24 cellular contexts compared by ENCODE assay signal in genomic region chr17:49621946-49622529, GRCh38. TPM values are rescaled to one million over a fixed set of nuclear protein-coding genes. Genes with fewer than 3 reads are reported as not detected.
A peak's percentile ranks its signal among the peaks of the same experiment; 100 is the strongest.
DNase-seq lines count a peak whose midpoint lies in the region; ATAC-seq and TF ChIP-seq lines count a peak whose summit lies in the region.
"Had no signal": no experiment of that assay in that cellular context is flagged by ENCODE, and none has a peak within 500 bp of the region (broad histone marks: within the 10 kb centered on the region; RNA-seq: fewer than 3 reads in every experiment).

No MANE protein-coding gene starts in this region.

- DNase-seq in activated CD4-positive, alpha-beta T cell treated with anti-CD3 and anti-CD28 coated beads, Interleukin-2, amount 10 ng/mL, durations not matched to agents 7 days and 5 days, result no peak
- DNase-seq in activated CD4-positive, alpha-beta T cell treated with anti-CD3 and anti-CD28 coated beads, Interleukin-2, amount 50 U/mL, for 48 hours, result no peak
- DNase-seq in coronary artery (ENCODE audit: low spot score), result no peak
- no peak for DNase-seq in stimulated activated CD4-positive, alpha-beta T cell treated with anti-CD3 and anti-CD28 coated beads, Interleukin-4, amount 100 ng/mL, for 4 hours
- DNase-seq: activated naive CD4-positive, alpha-beta T cell treated with anti-CD3 and anti-CD28 coated beads, Interleukin-2, amount 50 U/mL, for 16 hours; activated T-cell treated with anti-CD3 and anti-CD28 coated beads, Interleukin-2, amount 50 U/mL, for 1 hour; glutamatergic neuron; GM23248; mesendoderm; NCI-H1105; NCI-H2029 treated with DMSO at 0.1 percent for 48 hours; NCI-H345; NCI-H82; pancreas; right lobe of liver; substantia nigra; SW 1271 had no signal

- H3K27me3 ChIP-seq in neutrophil, result no peaks in the 10 kb centered on the region
- H3K27me3 ChIP-seq: pancreas, right lobe of liver, vagina had no signal

- CTCF ChIA-PET in activated CD4-positive, alpha-beta T cell treated with anti-CD3 and anti-CD28 coated beads, Interleukin-2, amount 10 ng/mL, durations not matched to agents 7 days and 5 days (lab: Charles Lee), result interaction anchor here (0.6 kb wide), 1 partner anchor 307 kb away, joined by 3 read pairs; no protein-coding TSS in a partner anchor
- CTCF ChIA-PET in HEK293 (lab: Yijun Ruan, JAX), result interaction anchor here (0.5 kb wide), 1 partner anchor 11 kb away, joined by 5 read pairs; no protein-coding TSS in a partner anchor

- POLR2A ChIA-PET in activated CD4-positive, alpha-beta T cell treated with anti-CD3 and anti-CD28 coated beads, Interleukin-2, amount 10 ng/mL, durations not matched to agents 7 days and 5 days (lab: Charles Lee), result no interaction called here
- POLR2A ChIA-PET in HEK293 (lab: Yijun Ruan, JAX), result no interaction called here

- H3K4me3 Mint-ChIP-seq in activated CD4-positive, alpha-beta T cell treated with anti-CD3 and anti-CD28 coated beads, Interleukin-2, amount 10 ng/mL, durations not matched to agents 7 days and 5 days, result no peak overlapping the region
- H3K4me3 Mint-ChIP-seq: natural killer cell treated with Interleukin-12 subunit alpha and Interleukin-12 subunit beta and Interleukin-15 and Interleukin-18, amount 100 ng/mL, for 72 hours had no signal

- H3K27ac ChIP-seq in HEK293 (ENCODE audit: extremely low read depth, low read depth, low read length) (no peak overlapping the region), coronary artery (peak overlapping the region; percentile 56 to 67), neutrophil (peak overlapping the region; percentile 55)
- H3K27ac ChIP-seq: GM23248, pancreas, right lobe of liver, vagina had no signal

- H3K36me3 Mint-ChIP-seq in activated CD4-positive, alpha-beta T cell treated with anti-CD3 and anti-CD28 coated beads, Interleukin-2, amount 10 ng/mL, durations not matched to agents 7 days and 5 days (ENCODE audit: low read depth), result peaks cover 36% of the 10 kb centered on the region

- H3K9me3 ChIP-seq in HEK293 (ENCODE audit: control insufficient read depth, insufficient read depth, low read depth, low read length), result no peaks in the 10 kb centered on the region
- H3K9me3 ChIP-seq in neutrophil, result no peaks in the 10 kb centered on the region
- H3K9me3 ChIP-seq: pancreas, right lobe of liver, vagina had no signal

- TF ChIP-seq CTCF in HEK293 (tag by site-specific recombination; IDR thresholded peaks at IDR 0.05) (no peak), coronary artery (IDR thresholded peaks at IDR 0.05) (no peak), neutrophil (IDR thresholded peaks at IDR 0.05) (no peak)

- peaks cover 35% of the 10 kb centered on the region for H3K4me1 Mint-ChIP-seq in activated CD4-positive, alpha-beta T cell treated with anti-CD3 and anti-CD28 coated beads, Interleukin-2, amount 10 ng/mL, durations not matched to agents 7 days and 5 days

- peaks cover 31 to 48% of the 10 kb centered on the region in 2 experiments for H3K36me3 ChIP-seq in HEK293 (ENCODE audit: control insufficient read depth in 2 of 2, insufficient read depth in 1 of 2, low read length in 2 of 2)
- H3K36me3 ChIP-seq in neutrophil, result peaks cover 53% of the 10 kb centered on the region

- H3K9me3 Mint-ChIP-seq in activated CD4-positive, alpha-beta T cell treated with anti-CD3 and anti-CD28 coated beads, Interleukin-2, amount 10 ng/mL, durations not matched to agents 7 days and 5 days, result no peaks in the 10 kb centered on the region
- H3K9me3 Mint-ChIP-seq: natural killer cell treated with Interleukin-12 subunit alpha and Interleukin-12 subunit beta and Interleukin-15 and Interleukin-18, amount 100 ng/mL, for 72 hours had no signal

- H3K4me3 ChIP-seq in HEK293 (ENCODE audit: low read depth, low read length) (no peak overlapping the region), coronary artery (no peak overlapping the region), neutrophil (ENCODE audit: low read depth in 1 of 2, low read length in 1 of 2) (no peak overlapping the region)
- H3K4me3 ChIP-seq: GM23248, pancreas, right lobe of liver, vagina had no signal

- no peaks in the 10 kb centered on the region for H3K27me3 Mint-ChIP-seq in activated CD4-positive, alpha-beta T cell treated with anti-CD3 and anti-CD28 coated beads, Interleukin-2, amount 10 ng/mL, durations not matched to agents 7 days and 5 days
- H3K27me3 Mint-ChIP-seq: natural killer cell treated with Interleukin-12 subunit alpha and Interleukin-12 subunit beta and Interleukin-15 and Interleukin-18, amount 100 ng/mL, for 72 hours had no signal

- peak overlapping the region; percentile 50 for H3K27ac Mint-ChIP-seq in activated CD4-positive, alpha-beta T cell treated with anti-CD3 and anti-CD28 coated beads, Interleukin-2, amount 10 ng/mL, durations not matched to agents 7 days and 5 days

- ATAC-seq in HG03097 (IDR thresholded peaks at IDR 0.05; ENCODE audit: low FRiP score, unreplicated experiment) (no peak), GM18511 (IDR thresholded peaks at IDR 0.05; ENCODE audit: unreplicated experiment) (no peak)
- ATAC-seq: natural killer cell treated with Interleukin-12 subunit alpha and Interleukin-12 subunit beta and Interleukin-15 and Interleukin-18, amount 100 ng/mL, for 72 hours; pancreas; right lobe of liver had no signal

- no peaks in the 10 kb centered on the region for H3K4me1 ChIP-seq in HEK293 (ENCODE audit: control insufficient read depth, insufficient read depth, low read length)
- H3K4me1 ChIP-seq in neutrophil (ENCODE audit: control insufficient read depth in 1 of 2, insufficient read depth in 1 of 2, low read depth in 1 of 2, low read length in 1 of 2), result peaks cover 3 to 19% of the 10 kb centered on the region in 2 experiments
- H3K4me1 ChIP-seq: right lobe of liver had no signal

TF ChIP-seq in HEK293, 187 proteins besides CTCF, POLR2A, EP300 and RAD21:
- TF ChIP-seq ZSCAN4 (tag by site-specific recombination; IDR thresholded peaks at IDR 0.05), result no peak
- no peak for TF ChIP-seq ZNF324 (tag by site-specific recombination; IDR thresholded peaks at IDR 0.05)
- peak; percentile 75 for TF ChIP-seq REST (tag by site-specific recombination; IDR thresholded peaks at IDR 0.05)

RNA-seq across cellular contexts. Expression of gene NXPH3, which starts 46.4 kb away (rescaled TPM):
- total RNA-seq in activated CD4-positive, alpha-beta T cell treated with anti-CD3 and anti-CD28 coated beads, Interleukin-2, amount 10 ng/mL, durations not matched to agents 7 days and 5 days, result not detected
- total RNA-seq: natural killer cell treated with Interleukin-12 subunit alpha and Interleukin-12 subunit beta and Interleukin-15 and Interleukin-18, amount 100 ng/mL, for 72 hours; OCI-LY7 had no signal

RNA-seq across cellular contexts. Expression of gene SPOP, which starts 55.9 kb away (rescaled TPM):
- 10 to 100 TPM; 64.1 to 68.1 TPM for total RNA-seq in activated CD4-positive, alpha-beta T cell treated with anti-CD3 and anti-CD28 coated beads, Interleukin-2, amount 10 ng/mL, durations not matched to agents 7 days and 5 days
